Comparison of ENCODE assay signal across 8 cellular contexts in the genomic region with DNA sequence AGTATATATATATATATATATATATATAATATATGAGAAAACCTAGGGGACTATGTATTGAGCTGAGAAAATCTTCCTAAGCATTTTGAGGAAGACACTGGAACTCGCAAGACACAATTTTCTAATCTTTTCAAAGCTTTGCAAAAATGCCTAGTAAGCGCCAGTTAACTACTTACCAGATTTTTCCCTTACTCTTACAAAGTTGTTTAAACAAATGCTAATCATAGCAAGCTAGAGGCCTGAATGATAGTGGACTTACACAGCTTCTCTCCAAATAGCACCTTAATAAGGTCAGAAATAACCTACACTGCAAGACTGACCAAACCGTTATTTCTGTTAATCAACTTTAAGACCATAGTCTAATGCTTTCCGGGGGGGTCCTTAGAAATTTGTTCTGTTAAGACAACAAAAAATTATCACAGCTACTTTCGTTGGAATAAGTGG. TPM values are rescaled to one million over a fixed set of nuclear protein-coding genes. Genes with fewer than 3 reads are reported as not detected.
A peak's percentile ranks its signal among the peaks of the same experiment; 100 is the strongest.
DNase-seq lines count a peak whose midpoint lies in the region; ATAC-seq and TF ChIP-seq lines count a peak whose summit lies in the region.

No MANE protein-coding gene starts in this region.

- intact Hi-C loops in CD4-positive, alpha-beta memory T cell (cut with micrococcal nuclease), result loop anchor here (5.0 kb wide), 1 partner anchor 186 kb away; a partner anchor contains a TSS
- intact Hi-C loops in activated B cell treated with CpG ODN at 0.5 μM for 24 hours (cut with micrococcal nuclease), result loop anchor here (5.0 kb wide), 3 partner anchors 186 to 1776 kb away; a partner anchor contains a TSS

- H3K9me3 Mint-ChIP-seq in CD4-positive, alpha-beta memory T cell, result peaks cover 0 to 7% (median 0%) of the 10 kb centered on the region in 8 donors
- H3K9me3 Mint-ChIP-seq in activated B cell treated with CpG ODN at 0.5 μM for 24 hours, result peaks cover 3% of the 10 kb centered on the region

- no peak for DNase-seq in CD4-positive, alpha-beta memory T cell
- peak; percentile 76 for DNase-seq in Jurkat, Clone E6-1 (ENCODE audit: low read depth, low spot score)
- DNase-seq in activated B cell treated with CpG ODN at 0.5 μM for 24 hours (no peak), kidney tubule cell (ENCODE audit: low spot score) (peak; percentile 50), caudate nucleus (lab: John Stamatoyannopoulos, UW) (no peak), globus pallidus (ENCODE audit: low spot score) (no peak), HuH-7.5 (ENCODE audit: low spot score) (no peak)

- no peaks in the 10 kb centered on the region for H3K9me3 ChIP-seq in CD4-positive, alpha-beta memory T cell (ENCODE audit: control insufficient read depth in 1 of 2, low read length in 2 of 2)

- no peak for ATAC-seq in activated B cell treated with CpG ODN at 0.5 μM for 24 hours (ENCODE audit: low read depth)
- ATAC-seq in HG03521 (IDR thresholded peaks at IDR 0.05; ENCODE audit: unreplicated experiment), result no peak

- TF ChIP-seq CTCF in activated B cell treated with CpG ODN at 0.5 μM for 24 hours (IDR thresholded peaks at IDR 0.05), result no peak

- peak overlapping the region; percentile 71 for H3K27ac ChIP-seq in CD4-positive, alpha-beta memory T cell (ENCODE audit: low read depth, low read length)
- no peak overlapping the region for H3K27ac ChIP-seq in caudate nucleus (ENCODE audit: low read depth, low read length)

- H3K27me3 Mint-ChIP-seq in CD4-positive, alpha-beta memory T cell, result peaks cover 0 to 3% of the 10 kb centered on the region in 2 donors
- H3K27me3 Mint-ChIP-seq in activated B cell treated with CpG ODN at 0.5 μM for 24 hours, result peaks cover 2% of the 10 kb centered on the region

- POLR2A ChIA-PET in CD4-positive, alpha-beta memory T cell (lab: Charles Lee; ENCODE audit: partially characterized antibody), result interaction anchor here (1.0 to 20.6 kb wide), 34 partner anchors 10 to 1864 kb away, joined by 3 to 1198 read pairs (median 12); a partner anchor contains a TSS
- POLR2A ChIA-PET in activated B cell treated with CpG ODN at 0.5 μM for 24 hours (lab: Charles Lee), result interaction anchor here (0.6 to 12.3 kb wide), 27 partner anchors 9 to 1863 kb away, joined by 3 to 477 read pairs (median 17); a partner anchor contains a TSS

- H3K4me3 ChIP-seq in CD4-positive, alpha-beta memory T cell (ENCODE audit: low read length in 2 of 2), result peak overlapping the region in 1 of 2 donors; percentile 67
- peak overlapping the region; percentile 63 for H3K4me3 ChIP-seq in Jurkat, Clone E6-1 (ENCODE audit: low read length)

- H3K4me1 ChIP-seq in CD4-positive, alpha-beta memory T cell (ENCODE audit: insufficient read depth, low read length), result peaks cover 36% of the 10 kb centered on the region

- H3K36me3 Mint-ChIP-seq in CD4-positive, alpha-beta memory T cell, result peaks cover 0 to 11% of the 10 kb centered on the region in 2 donors
- peaks cover 12% of the 10 kb centered on the region for H3K36me3 Mint-ChIP-seq in activated B cell treated with CpG ODN at 0.5 μM for 24 hours (ENCODE audit: low read depth)

- CTCF ChIA-PET in CD4-positive, alpha-beta memory T cell (lab: Charles Lee; ENCODE audit: partially characterized antibody), result interaction anchor here (0.9 to 5.4 kb wide), 15 partner anchors 9 to 166 kb away, joined by 3 to 78 read pairs (median 6); a partner anchor contains a TSS
- CTCF ChIA-PET in activated B cell treated with CpG ODN at 0.5 μM for 24 hours (lab: Charles Lee), result interaction anchor here (2.1 to 4.2 kb wide), 3 partner anchors 9 to 39 kb away, joined by 6 to 22 read pairs (median 19); a partner anchor contains a TSS

- H3K4me3 Mint-ChIP-seq in CD4-positive, alpha-beta memory T cell, result peak overlapping the region in 7 of 8 donors; percentile 92 to 99 (median 95)
- peak overlapping the region; percentile 93 for H3K4me3 Mint-ChIP-seq in activated B cell treated with CpG ODN at 0.5 μM for 24 hours

- peaks cover 33 to 60% (median 47%) of the 10 kb centered on the region in 4 donors for H3K4me1 Mint-ChIP-seq in CD4-positive, alpha-beta memory T cell
- H3K4me1 Mint-ChIP-seq in activated B cell treated with CpG ODN at 0.5 μM for 24 hours, result peaks cover 43% of the 10 kb centered on the region

- H3K27me3 ChIP-seq in CD4-positive, alpha-beta memory T cell (ENCODE audit: insufficient read depth, low read length), result no peaks in the 10 kb centered on the region

- H3K27ac Mint-ChIP-seq in CD4-positive, alpha-beta memory T cell, result peak overlapping the region; percentile 89 to 98 (median 96)
- peak overlapping the region; percentile 98 for H3K27ac Mint-ChIP-seq in activated B cell treated with CpG ODN at 0.5 μM for 24 hours

- H3K36me3 ChIP-seq in CD4-positive, alpha-beta memory T cell (ENCODE audit: insufficient read depth, low read length), result no peaks in the 10 kb centered on the region

RNA-seq across cellular contexts. Expression of a gene that starts 56.1 kb away (rescaled TPM):
- 1 to 10 TPM; 3.5 to 4.2 TPM for total RNA-seq in CD4-positive, alpha-beta memory T cell
- 1 to 10 TPM; 3.4 to 4.2 TPM for polyA plus RNA-seq in CD4-positive, alpha-beta memory T cell
- polyA plus RNA-seq in Jurkat, Clone E6-1 (2012; ENCODE audit: insufficient read depth, insufficient read length), result not detected
- total RNA-seq in activated B cell treated with CpG ODN at 0.5 μM for 24 hours, result 0.98 and 1.1 TPM in 2 replicates

Comparison
In these comparisons a context has a peak if more than half of its experiments do, and no peak if none do; other contexts are left out.
1. DNase-seq: peak in Jurkat, Clone E6-1 (single experiment) and kidney tubule cell (single experiment); none in CD4-positive, alpha-beta memory T cell (0 of 5), activated B cell treated with CpG ODN at 0.5 μM for 24 hours (single experiment), caudate nucleus (0 of 61), globus pallidus (single experiment) and HuH-7.5 (single experiment).